ENCODE assay signal across 8 cellular contexts in the genomic region with DNA sequence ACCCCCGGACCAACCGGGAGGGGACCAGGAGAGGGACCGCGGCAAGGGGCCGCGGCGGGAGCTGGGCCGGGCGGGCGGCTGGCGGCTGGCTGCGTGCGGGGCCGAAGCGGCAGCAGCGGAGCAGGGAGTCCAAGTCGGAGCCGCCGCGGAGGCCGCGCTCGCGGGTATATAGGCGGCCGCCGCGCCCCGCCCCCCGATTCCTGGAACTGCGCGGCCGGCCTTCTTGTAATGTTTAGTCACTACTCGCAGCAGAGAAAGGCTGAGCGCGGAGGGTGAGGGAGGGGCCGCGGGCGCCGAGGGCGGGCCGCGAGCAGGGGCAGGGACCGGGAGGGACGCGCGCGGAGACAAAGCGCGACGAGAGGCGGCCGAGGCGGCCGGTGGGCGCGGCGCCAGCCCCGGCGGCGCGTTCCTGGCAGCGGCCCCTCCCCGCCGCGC. TPM values are rescaled to one million over a fixed set of nuclear protein-coding genes. Genes with fewer than 3 reads are reported as not detected.
DNase-seq lines count a peak whose midpoint lies in the region; ATAC-seq and TF ChIP-seq lines count a peak whose summit lies in the region.

A gene with protein sequence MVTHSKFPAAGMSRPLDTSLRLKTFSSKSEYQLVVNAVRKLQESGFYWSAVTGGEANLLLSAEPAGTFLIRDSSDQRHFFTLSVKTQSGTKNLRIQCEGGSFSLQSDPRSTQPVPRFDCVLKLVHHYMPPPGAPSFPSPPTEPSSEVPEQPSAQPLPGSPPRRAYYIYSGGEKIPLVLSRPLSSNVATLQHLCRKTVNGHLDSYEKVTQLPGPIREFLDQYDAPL (minus strand): TSS at position 142 of the 435 bp plus-strand sequence. CDS start 982 bp downstream, outside the sequence.

- H3F3A ChIP-seq in GM23338 (replicated peaks; ENCODE audit: low read depth) = peaks cover 32% of the 10 kb centered on the region

- peaks cover 12% of the 10 kb centered on the region; the same call in 1 of the 2 replicates for H3K36me3 ChIP-seq in GM23338 (ENCODE audit: insufficient read depth)

- H3K27ac Mint-ChIP-seq in Calu3 (ENCODE audit: unreplicated experiment) (peak within 1 kb of the TSS; percentile 36), GM23338 (peak within 1 kb of the TSS; percentile 94)

- H3K4me1 Mint-ChIP-seq in Calu3 (ENCODE audit: low read depth, unreplicated experiment) (peaks cover 22% of the 10 kb centered on the region), GM23338 (peaks cover 69% of the 10 kb centered on the region)

- CTCF ChIA-PET in Calu3 (lab: Charles Lee) = interaction anchor here (0.6 to 2.5 kb wide), 7 partner anchors 30 to 109 kb away, joined by 3 to 32 read pairs (median 7); no protein-coding TSS in a partner anchor

- DNase-seq in Calu3 = peak; percentile 98
- DNase-seq in GM23338 (ENCODE audit: low spot score) = peak; percentile 93
- DNase-seq in NCI-H1048 (lab: John Stamatoyannopoulos, UW) = peak; percentile 80
- DNase-seq in SKM-1 (lab: John Stamatoyannopoulos, UW; ENCODE audit: unreplicated experiment) = peak; percentile 42
- DNase-seq in activated naive CD4-positive, alpha-beta T cell treated with anti-CD3 and anti-CD28 coated beads, Interleukin-2, amount 50 U/mL, for 16 hours = peak; percentile 97
- peak; percentile 77 for DNase-seq in germinal center (ENCODE audit: low spot score)
- DNase-seq in nucleus accumbens (lab: John Stamatoyannopoulos, UW) = peak in 52 of 56 donors; percentile 31 to 95 (median 68)

- intact Hi-C loops in Calu3 (cut with micrococcal nuclease; ENCODE audit: unreplicated experiment) = loop anchor here (2.0 to 5.0 kb wide), 2 partner anchors 43 to 69 kb away; no protein-coding TSS in a partner anchor

- H3K27ac ChIP-seq in GM23338 (ENCODE audit: low read depth) = peak within 1 kb of the TSS; percentile 96

- H3K9me2 ChIP-seq in GM23338 (ENCODE audit: insufficient read depth) = no peaks in the 10 kb centered on the region

- H3K36me3 Mint-ChIP-seq in Calu3 (ENCODE audit: insufficient read depth, unreplicated experiment) (peaks cover 58% of the 10 kb centered on the region), GM23338 (ENCODE audit: low read depth) (peaks cover 32% of the 10 kb centered on the region)

- H4K20me1 ChIP-seq in GM23338 (replicated peaks; ENCODE audit: insufficient read depth) = peaks cover 28% of the 10 kb centered on the region

- ATAC-seq in GM23338 = peak; percentile 11

- peaks cover 31% of the 10 kb centered on the region for H3K27me3 ChIP-seq in GM23338 (ENCODE audit: insufficient read depth)

- H3K9me3 Mint-ChIP-seq in Calu3 (ENCODE audit: low read depth, unreplicated experiment) (no peaks in the 10 kb centered on the region), GM23338 (no peaks in the 10 kb centered on the region)

- no peak for TF ChIP-seq CTCF in Calu3 (IDR thresholded peaks at IDR 0.05; ENCODE audit: unreplicated experiment)
- TF ChIP-seq CTCF in GM23338 (conservative IDR thresholded peaks at IDR 0.05; ENCODE audit: low read depth in 2 of 2) = no peak
- no peak for TF ChIP-seq CTCF in subcutaneous adipose tissue (IDR thresholded peaks at IDR 0.05; ENCODE audit: low read depth)

- H3K4me1 ChIP-seq in GM23338 (ENCODE audit: insufficient read depth) = peaks cover 67% of the 10 kb centered on the region

- peak within 1 kb of the TSS; percentile 91 for H3K4me3 ChIP-seq in GM23338

- H3K79me2 ChIP-seq in GM23338 (replicated peaks; ENCODE audit: insufficient read depth) = peaks cover 34% of the 10 kb centered on the region

- H3K4me2 ChIP-seq in GM23338 = peak within 1 kb of the TSS; percentile 96

- H3K4me3 Mint-ChIP-seq in Calu3 (ENCODE audit: low read depth, unreplicated experiment) (peak within 1 kb of the TSS; percentile 86), GM23338 (peak within 1 kb of the TSS; percentile 80)

- BruUV-seq in Calu3 (replicated peaks; lab: Mats Ljungman, UMichigan) = no TSS peak

- H2AFZ ChIP-seq in GM23338 = peak within 1 kb of the TSS; percentile 80

- no peaks in the 10 kb centered on the region for H3K27me3 Mint-ChIP-seq in Calu3 (ENCODE audit: unreplicated experiment)
- peaks cover 32% of the 10 kb centered on the region for H3K27me3 Mint-ChIP-seq in GM23338 (ENCODE audit: insufficient read depth, low read depth, poor library complexity)

TF ChIP-seq in GM23338, 12 proteins besides CTCF, POLR2A, EP300 and RAD21:
- TF ChIP-seq, protein P1, sequence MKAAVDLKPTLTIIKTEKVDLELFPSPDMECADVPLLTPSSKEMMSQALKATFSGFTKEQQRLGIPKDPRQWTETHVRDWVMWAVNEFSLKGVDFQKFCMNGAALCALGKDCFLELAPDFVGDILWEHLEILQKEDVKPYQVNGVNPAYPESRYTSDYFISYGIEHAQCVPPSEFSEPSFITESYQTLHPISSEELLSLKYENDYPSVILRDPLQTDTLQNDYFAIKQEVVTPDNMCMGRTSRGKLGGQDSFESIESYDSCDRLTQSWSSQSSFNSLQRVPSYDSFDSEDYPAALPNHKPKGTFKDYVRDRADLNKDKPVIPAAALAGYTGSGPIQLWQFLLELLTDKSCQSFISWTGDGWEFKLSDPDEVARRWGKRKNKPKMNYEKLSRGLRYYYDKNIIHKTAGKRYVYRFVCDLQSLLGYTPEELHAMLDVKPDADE (IDR thresholded peaks at IDR 0.05) = no peak
- peak; percentile 44 for TF ChIP-seq POLR2AphosphoS5 (IDR thresholded peaks at IDR 0.05; ENCODE audit: low read depth)
- TF ChIP-seq EZH2phosphoT487 (IDR thresholded peaks at IDR 0.05; ENCODE audit: unreplicated experiment) = no peak
TF ChIP-seq in GM23338: peak in this region for 1.

RNA-seq across cellular contexts. Expression of the gene that starts here (rescaled TPM):
- total RNA-seq in Calu3 (2022) (39.5 and 51.6 TPM in 2 replicates), subcutaneous adipose tissue (10 to 100 TPM; 15.4 to 33.3 (median 24.7) TPM)
- total RNA-seq in GM23338 (2014; rRNA removed; shearing (Covaris generic)) = 25.1 and 32.9 TPM in 2 replicates
- 13.2 TPM in 2 replicates for polyA plus RNA-seq in GM23338 (2016; fragmentation: Nextera tagmentation; extraction: Ambion mirVana)

Comparison
In these comparisons a context has a peak if more than half of its experiments do, and no peak if none do; other contexts are left out.
1. Peak in every context shown above with its lines: DNase-seq, ATAC-seq, H3K4me3 ChIP-seq and H3K27ac ChIP-seq.
2. DNase-seq: peak in every context shown above with its lines; median percentile 98 in Calu3; 97 in activated naive CD4-positive, alpha-beta T cell treated with anti-CD3 and anti-CD28 coated beads, Interleukin-2, amount 50 U/mL, for 16 hours; 93 in GM23338; 80 in NCI-H1048; 77 in germinal center; 68 in nucleus accumbens; 42 in SKM-1.